ENCODE assay signal across 2 cellular contexts in genomic region chr1:91606546-91607078, GRCh38.
A peak's percentile ranks its signal among the peaks of the same experiment; 100 is the strongest.
TF ChIP-seq lines count a peak whose summit lies in the region.

No MANE protein-coding gene starts in this region.

TF ChIP-seq in IMR-90, 13 proteins besides CTCF, POLR2A, EP300 and RAD21:
- TF ChIP-seq BHLHE40 (IDR thresholded peaks at IDR 0.05; ENCODE audit: low read depth, low read length) = no peak
- TF ChIP-seq USF2 (IDR thresholded peaks at IDR 0.05; ENCODE audit: low read depth, low read length) = no peak
- no peak for TF ChIP-seq ELK1 (IDR thresholded peaks at IDR 0.05; ENCODE audit: borderline replicate concordance, low read depth, low read length)
- no peak for TF ChIP-seq FOS (IDR thresholded peaks at IDR 0.05; ENCODE audit: low read depth, low read length)
- TF ChIP-seq MAFK (IDR thresholded peaks at IDR 0.05; ENCODE audit: low read depth, low read length) = no peak
- no peak for TF ChIP-seq CHD1 (IDR thresholded peaks at IDR 0.05; ENCODE audit: low read depth, low read length)
- no peak for TF ChIP-seq RFX5 (IDR thresholded peaks at IDR 0.05; ENCODE audit: low read depth, low read length)
- TF ChIP-seq SMC3 (IDR thresholded peaks at IDR 0.05; ENCODE audit: low read depth, low read length) = no peak
- TF ChIP-seq MXI1 (IDR thresholded peaks at IDR 0.05; ENCODE audit: borderline replicate concordance, low read depth, low read length) = no peak
- TF ChIP-seq NFE2L2 (IDR thresholded peaks at IDR 0.05; ENCODE audit: low read depth, low read length) = no peak
- TF ChIP-seq MAZ (IDR thresholded peaks at IDR 0.05; ENCODE audit: borderline replicate concordance, low read depth, low read length) = no peak

TF ChIP-seq in HepG2, 621 proteins besides CTCF, POLR2A, EP300 and RAD21 (continues in another document):
- peak; percentile 43; the same call in 1 of the 2 replicates for TF ChIP-seq ZNF687 (CRISPR knock-in tag; IDR thresholded peaks at IDR 0.05)
- peak; percentile 34 for TF ChIP-seq ZFX (CRISPR knock-in tag; IDR thresholded peaks at IDR 0.05; ENCODE audit: low read depth)
- no peak for TF ChIP-seq NAIF1 (CRISPR knock-in tag; IDR thresholded peaks at IDR 0.05; ENCODE audit: borderline replicate concordance)
- TF ChIP-seq PITX1 (CRISPR knock-in tag; IDR thresholded peaks at IDR 0.05) = peak; percentile 45; the same call in 1 of the 2 replicates
- no peak for TF ChIP-seq FOXP1 (IDR thresholded peaks at IDR 0.05)
- 0 out of 2 replicates have a peak, but pooled peaks have one; percentile 11 for TF ChIP-seq FOXP1 (CRISPR knock-in tag; IDR thresholded peaks at IDR 0.05)
- TF ChIP-seq MTERF4 (CRISPR knock-in tag; IDR thresholded peaks at IDR 0.05) = no peak
- TF ChIP-seq ZBTB1 (CRISPR knock-in tag; IDR thresholded peaks at IDR 0.05; ENCODE audit: borderline replicate concordance) = no peak
- no peak for TF ChIP-seq SSRP1 (CRISPR knock-in tag; IDR thresholded peaks at IDR 0.05)
- TF ChIP-seq ZNF720 (CRISPR knock-in tag; IDR thresholded peaks at IDR 0.05) = no peak
- peak; percentile 18; the same call in 1 of the 2 replicates for TF ChIP-seq HOXA3 (CRISPR knock-in tag; IDR thresholded peaks at IDR 0.05)
- peak; percentile 61; the same call in 1 of the 2 replicates for TF ChIP-seq ARID3A (IDR thresholded peaks at IDR 0.05; ENCODE audit: low read depth, low read length)
- TF ChIP-seq CERS6 (CRISPR knock-in tag; IDR thresholded peaks at IDR 0.05) = no peak
- peak; percentile 21; the same call in 1 of the 2 replicates for TF ChIP-seq HMG20A (CRISPR knock-in tag; IDR thresholded peaks at IDR 0.05; ENCODE audit: borderline replicate concordance)
- no peak for TF ChIP-seq MXD3 (CRISPR knock-in tag; IDR thresholded peaks at IDR 0.05)
- no peak for TF ChIP-seq GATA4 (IDR thresholded peaks at IDR 0.05; ENCODE audit: borderline replicate concordance, low read depth)
- TF ChIP-seq ZFAT (CRISPR knock-in tag; conservative IDR thresholded peaks at IDR 0.05) = no peak
- peak; percentile 74 for TF ChIP-seq POGZ (CRISPR knock-in tag; IDR thresholded peaks at IDR 0.05)
- TF ChIP-seq HBP1 (CRISPR knock-in tag; IDR thresholded peaks at IDR 0.05; ENCODE audit: low read depth) = no peak
- TF ChIP-seq ZGPAT (CRISPR knock-in tag; IDR thresholded peaks at IDR 0.05) = 0 out of 2 replicates have a peak, but pooled peaks have one; percentile 24
- TF ChIP-seq WIZ (CRISPR knock-in tag; IDR thresholded peaks at IDR 0.05) = peak; percentile 20; the same call in 1 of the 2 replicates
- no peak for TF ChIP-seq ZNF816 (CRISPR knock-in tag; IDR thresholded peaks at IDR 0.05; ENCODE audit: borderline replicate concordance)
- TF ChIP-seq ZMYM4 (CRISPR knock-in tag; IDR thresholded peaks at IDR 0.05) = peak; percentile 61; the same call in 1 of the 2 replicates
- TF ChIP-seq ZNF747 (CRISPR knock-in tag; IDR thresholded peaks at IDR 0.05; ENCODE audit: borderline replicate concordance) = no peak
- no peak for TF ChIP-seq CENPT (CRISPR knock-in tag; IDR thresholded peaks at IDR 0.05; ENCODE audit: low read depth)
- no peak for TF ChIP-seq IKZF4 (CRISPR knock-in tag; IDR thresholded peaks at IDR 0.05; ENCODE audit: borderline replicate concordance, low read depth, not compliant biosample characterization)
- TF ChIP-seq NCOR1 (IDR thresholded peaks at IDR 0.05; ENCODE audit: borderline replicate concordance, low read length) = no peak
- TF ChIP-seq ZNF644 (CRISPR knock-in tag; IDR thresholded peaks at IDR 0.05; ENCODE audit: low read depth) = peak; percentile 54; the same call in 1 of the 2 replicates
- no peak for TF ChIP-seq TEF (CRISPR knock-in tag; IDR thresholded peaks at IDR 0.05)
- TF ChIP-seq PAXIP1 (CRISPR knock-in tag; conservative IDR thresholded peaks at IDR 0.05) = peak; percentile 45
- TF ChIP-seq ARID5B (CRISPR knock-in tag; IDR thresholded peaks at IDR 0.05) = peak; percentile 63
- peak; percentile 35; the same call in 1 of the 2 replicates for TF ChIP-seq FOXO1 (CRISPR knock-in tag; IDR thresholded peaks at IDR 0.05)
- no peak for TF ChIP-seq CEBPG (CRISPR knock-in tag; IDR thresholded peaks at IDR 0.05)
- no peak for TF ChIP-seq ZNF773 (CRISPR knock-in tag; IDR thresholded peaks at IDR 0.05; ENCODE audit: borderline replicate concordance)
- TF ChIP-seq ZNF564 (CRISPR knock-in tag; IDR thresholded peaks at IDR 0.05) = no peak
- no peak for TF ChIP-seq EED (CRISPR knock-in tag; IDR thresholded peaks at IDR 0.05)
